Comparison of ENCODE assay signal across 16 cellular contexts in genomic region chr14:71169861-71170260, GRCh38.
"Had no signal": no experiment of that assay in that cellular context is flagged by ENCODE, and none has a peak within 500 bp of the region (broad histone marks: within the 10 kb centered on the region; RNA-seq: fewer than 3 reads in every experiment).

No MANE protein-coding gene starts in this region.

- H3K27me3 ChIP-seq: thyroid gland, uterus had no signal

- H3K79me2 ChIP-seq: parathyroid adenoma had no signal

- DNase-seq: activated CD4-positive, alpha-beta T cell treated with anti-CD3 and anti-CD28 coated beads, Interleukin-2, amount 10 ng/mL, durations not matched to agents 24 days and 14 days; activated CD4-positive, CD25-positive, alpha-beta regulatory T cell; activated CD8-positive, alpha-beta memory T cell treated with anti-CD3 and anti-CD28 coated beads, Interleukin-2, amount 50 U/mL, for 4 hours; activated CD8-positive, alpha-beta T cell treated with anti-CD3 and anti-CD28 coated beads, Interleukin-2, amount 10 ng/mL, durations not matched to agents 7 days and 5 days; activated naive CD8-positive, alpha-beta T cell treated with anti-CD3 and anti-CD28 coated beads, Interleukin-2, amount 10 ng/mL, durations not matched to agents 7 days and 5 days; effector memory CD4-positive, alpha-beta T cell; foreskin fibroblast; glutamatergic neuron; left ventricle myocardium inferior; mucosa of descending colon; naive thymus-derived CD4-positive, alpha-beta T cell; stimulated activated CD4-positive, alpha-beta T cell treated with anti-CD3 and anti-CD28 coated beads, Interleukin-12 subunit alpha, Interleukin-12 subunit beta, amount 100 ng/mL, for 4 hours; stimulated activated CD4-positive, alpha-beta T cell treated with anti-CD3 and anti-CD28 coated beads, Interleukin-2, amount 100 ng/mL, for 24 hours; thyroid gland; uterus had no signal

- H3K27ac ChIP-seq: left ventricle myocardium inferior, parathyroid adenoma, thyroid gland, uterus had no signal

- H3K9me3 ChIP-seq: left ventricle myocardium inferior, mucosa of descending colon, thyroid gland, uterus had no signal

- H3K4me1 ChIP-seq: left ventricle myocardium inferior, thyroid gland, uterus had no signal

- H3K9ac ChIP-seq: parathyroid adenoma had no signal

- H2AFZ ChIP-seq: parathyroid adenoma had no signal

- H3K4me3 ChIP-seq: left ventricle myocardium inferior, mucosa of descending colon, thyroid gland, uterus had no signal

- H3K36me3 ChIP-seq: left ventricle myocardium inferior, thyroid gland, uterus had no signal
